ENCODE assay signal across 11 cellular contexts in genomic region chr11:4044971-4045646, GRCh38. TPM values are rescaled to one million over a fixed set of nuclear protein-coding genes. Genes with fewer than 3 reads are reported as not detected.
DNase-seq lines count a peak whose midpoint lies in the region; ATAC-seq, FAIRE-seq and TF ChIP-seq lines count a peak whose summit lies in the region.
"Had no signal": no experiment of that assay in that cellular context is flagged by ENCODE, and none has a peak within 500 bp of the region (broad histone marks: within the 10 kb centered on the region; RNA-seq: fewer than 3 reads in every experiment).

No MANE protein-coding gene starts in this region.

- peaks cover 10% of the 10 kb centered on the region for H3K4me1 Mint-ChIP-seq in T-helper 1 cell treated with Interleukin-12 subunit alpha and Interleukin-12 subunit beta and Interleukin-4 antibody, amounts not matched to agents 30 μg/mL and 1 μg/mL, for 36 hours (ENCODE audit: low read depth)
- peaks cover 26% of the 10 kb centered on the region for H3K4me1 Mint-ChIP-seq in stimulated activated effector memory CD8-positive, alpha-beta T cell treated with anti-CD3 and anti-CD28 coated beads, Interleukin-12 subunit alpha, Interleukin-12 subunit beta, amount 100 ng/mL, for 72 hours
- H3K4me1 Mint-ChIP-seq in Calu3 (ENCODE audit: low read depth, unreplicated experiment) (no peaks in the 10 kb centered on the region), chondrocyte (ENCODE audit: low read depth) (peaks cover 21% of the 10 kb centered on the region)

- H3K4me2 ChIP-seq in K562 (ENCODE audit: insufficient read depth, low read length), result no peak overlapping the region

- peak overlapping the region; percentile 41 for H3K27ac Mint-ChIP-seq in T-helper 1 cell treated with Interleukin-12 subunit alpha and Interleukin-12 subunit beta and Interleukin-4 antibody, amounts not matched to agents 30 μg/mL and 1 μg/mL, for 36 hours
- peak overlapping the region; percentile 78 for H3K27ac Mint-ChIP-seq in stimulated activated effector memory CD8-positive, alpha-beta T cell treated with anti-CD3 and anti-CD28 coated beads, Interleukin-12 subunit alpha, Interleukin-12 subunit beta, amount 100 ng/mL, for 72 hours
- no peak overlapping the region for H3K27ac Mint-ChIP-seq in Calu3 (ENCODE audit: unreplicated experiment)
- no peak overlapping the region for H3K27ac Mint-ChIP-seq in chondrocyte (ENCODE audit: unreplicated experiment)

- no peak for TF ChIP-seq EP300 in K562 (IDR thresholded peaks at IDR 0.05; ENCODE audit: low read length)

- in situ Hi-C loops in K562 (cut with MboI), result no loop called here

- H3K4me1 ChIP-seq in K562 (replicated peaks in 1 of 2; ENCODE audit: control insufficient read depth in 2 of 2, insufficient read depth in 2 of 2, low read length in 2 of 2), result peaks cover 0 to 10% of the 10 kb centered on the region in 2 experiments; a peak in 2 of 5 replicates

- H3K27me3 Mint-ChIP-seq in T-helper 1 cell treated with Interleukin-12 subunit alpha and Interleukin-12 subunit beta and Interleukin-4 antibody, amounts not matched to agents 30 μg/mL and 1 μg/mL, for 36 hours (ENCODE audit: low read depth), result no peaks in the 10 kb centered on the region
- H3K27me3 Mint-ChIP-seq in Calu3 (ENCODE audit: unreplicated experiment) (no peaks in the 10 kb centered on the region), chondrocyte (ENCODE audit: low read depth) (no peaks in the 10 kb centered on the region)
- H3K27me3 Mint-ChIP-seq: activated naive CD8-positive, alpha-beta T cell treated with anti-CD3 and anti-CD28 coated beads for 36 hours had no signal

- H3K9me3 Mint-ChIP-seq in T-helper 1 cell treated with Interleukin-12 subunit alpha and Interleukin-12 subunit beta and Interleukin-4 antibody, amounts not matched to agents 30 μg/mL and 1 μg/mL, for 36 hours, result no peaks in the 10 kb centered on the region
- H3K9me3 Mint-ChIP-seq in stimulated activated effector memory CD8-positive, alpha-beta T cell treated with anti-CD3 and anti-CD28 coated beads, Interleukin-12 subunit alpha, Interleukin-12 subunit beta, amount 100 ng/mL, for 72 hours, result no peaks in the 10 kb centered on the region
- H3K9me3 Mint-ChIP-seq in Calu3 (ENCODE audit: low read depth, unreplicated experiment) (no peaks in the 10 kb centered on the region), chondrocyte (ENCODE audit: low read depth) (no peaks in the 10 kb centered on the region)
- H3K9me3 Mint-ChIP-seq: activated naive CD8-positive, alpha-beta T cell treated with anti-CD3 and anti-CD28 coated beads for 36 hours had no signal

- POLR2A ChIA-PET in K562 (lab: Yijun Ruan, JAX), result interaction anchor here (0.9 to 1.1 kb wide), 2 partner anchors 19 to 49 kb away, joined by 3 read pairs; no protein-coding TSS in a partner anchor

- H4K20me1 ChIP-seq in K562 (replicated peaks; ENCODE audit: control insufficient read depth, insufficient read depth, low read length), result no peaks in the 10 kb centered on the region

- no peaks in the 10 kb centered on the region for H3K9me3 ChIP-seq in K562 (replicated peaks; ENCODE audit: control insufficient read depth, insufficient read depth, low read depth, low read length)

- intact Hi-C loops in K562 (cut with micrococcal nuclease) (no loop called here), Calu3 (cut with micrococcal nuclease; ENCODE audit: unreplicated experiment) (no loop called here)

- no peak overlapping the region; a peak in 1 of 4 replicates for H3K9ac ChIP-seq in K562 (ENCODE audit: insufficient read depth in 1 of 2, low read depth in 2 of 2, low read length in 2 of 2)

- TF ChIP-seq POLR2A in K562 (conservative IDR thresholded peaks at IDR 0.05), result no peak

- H3K9me1 ChIP-seq in K562 (ENCODE audit: control insufficient read depth, insufficient read depth, low read length), result no peaks in the 10 kb centered on the region

- TF ChIP-seq CTCF in K562 (IDR thresholded peaks at IDR 0.05 in 2 of 3, conservative IDR thresholded peaks at IDR 0.05 in 1 of 3; ENCODE audit: insufficient read depth in 2 of 3, low read depth in 1 of 3, low read length in 3 of 3) (no peak), Calu3 (IDR thresholded peaks at IDR 0.05; ENCODE audit: unreplicated experiment) (no peak), chondrocyte (IDR thresholded peaks at IDR 0.05) (no peak)

- no peak for TF ChIP-seq RAD21 in K562 (CRISPR knock-in tag; conservative IDR thresholded peaks at IDR 0.05 in 1 of 2, IDR thresholded peaks at IDR 0.05 in 1 of 2)

- H3K27ac ChIP-seq in K562 (ENCODE audit: extremely low read depth, low read depth, low read length), result no peak overlapping the region

- 30% methylated on average over 5 of the region's 5 CpGs for WGBS in K562 (ENCODE audit: insufficient coverage, low coverage, missing lambda C conversion rate)

- H3K4me3 Mint-ChIP-seq in T-helper 1 cell treated with Interleukin-12 subunit alpha and Interleukin-12 subunit beta and Interleukin-4 antibody, amounts not matched to agents 30 μg/mL and 1 μg/mL, for 36 hours, result no peak overlapping the region
- H3K4me3 Mint-ChIP-seq in stimulated activated effector memory CD8-positive, alpha-beta T cell treated with anti-CD3 and anti-CD28 coated beads, Interleukin-12 subunit alpha, Interleukin-12 subunit beta, amount 100 ng/mL, for 72 hours, result no peak overlapping the region
- H3K4me3 Mint-ChIP-seq in Calu3 (ENCODE audit: low read depth, unreplicated experiment) (no peak overlapping the region), chondrocyte (ENCODE audit: unreplicated experiment) (no peak overlapping the region)
- H3K4me3 Mint-ChIP-seq: activated naive CD8-positive, alpha-beta T cell treated with anti-CD3 and anti-CD28 coated beads for 36 hours had no signal

- no peak for DNase-seq in T-helper 1 cell
- no peak for DNase-seq in K562 (ENCODE audit: extremely low read depth in 1 of 4, low spot score in 3 of 4)
- peak; percentile 79 for DNase-seq in inferior parietal cortex (ENCODE audit: extremely low spot score)
- DNase-seq in stimulated activated effector memory CD8-positive, alpha-beta T cell treated with anti-CD3 and anti-CD28 coated beads, Interleukin-12 subunit alpha, Interleukin-12 subunit beta, amount 100 ng/mL, for 72 hours (ENCODE audit: low spot score in 2 of 2), result no peak
- DNase-seq in H7, result no peak
- DNase-seq in Calu3, result no peak
- no peak for DNase-seq in chondrocyte (ENCODE audit: low spot score)
- DNase-seq: activated naive CD8-positive, alpha-beta T cell treated with anti-CD3 and anti-CD28 coated beads for 36 hours; NCI-H2171 had no signal

- 0 out of 3 replicates have a peak, but pooled peaks cover 2% of the 10 kb centered on the region for H3K79me2 ChIP-seq in K562 (ENCODE audit: control insufficient read depth, insufficient read depth, low read length)

- no peak for FAIRE-seq in K562 (lab: Jason Lieb, UNC)
- FAIRE-seq: G401.6 had no signal

- H2AFZ ChIP-seq in K562 (ENCODE audit: low read depth, low read length), result no peak overlapping the region

- H3K4me3 ChIP-seq in K562 (no peak overlapping the region), H7 (ENCODE audit: insufficient read depth, low read depth, low read length) (no peak overlapping the region)

- BruUV-seq in K562 (replicated peaks; lab: Mats Ljungman, UMichigan), result no TSS peak
- no TSS peak for BruUV-seq in Calu3 (replicated peaks; lab: Mats Ljungman, UMichigan)

- H3K36me3 ChIP-seq in K562 (ENCODE audit: control insufficient read depth, insufficient read depth, low read length) (no peaks in the 10 kb centered on the region), H7 (replicated peaks; ENCODE audit: control insufficient read depth, insufficient read depth, low read length) (no peaks in the 10 kb centered on the region)

- ATAC-seq in K562, result no peak
- peak; percentile 13 for ATAC-seq in stimulated activated effector memory CD8-positive, alpha-beta T cell treated with anti-CD3 and anti-CD28 coated beads, Interleukin-12 subunit alpha, Interleukin-12 subunit beta, amount 100 ng/mL, for 72 hours

- CTCF ChIA-PET in K562 (lab: Yijun Ruan, JAX; ENCODE audit: low intra/inter-chr PET ratio) (no interaction called here), Calu3 (lab: Charles Lee) (interaction anchor here (0.9 kb wide), 1 partner anchor 196 kb away, joined by 3 read pairs; no protein-coding TSS in a partner anchor)

- peaks cover 8% of the 10 kb centered on the region for H3K36me3 Mint-ChIP-seq in T-helper 1 cell treated with Interleukin-12 subunit alpha and Interleukin-12 subunit beta and Interleukin-4 antibody, amounts not matched to agents 30 μg/mL and 1 μg/mL, for 36 hours (ENCODE audit: low read depth)
- H3K36me3 Mint-ChIP-seq in stimulated activated effector memory CD8-positive, alpha-beta T cell treated with anti-CD3 and anti-CD28 coated beads, Interleukin-12 subunit alpha, Interleukin-12 subunit beta, amount 100 ng/mL, for 72 hours, result no peaks in the 10 kb centered on the region
- H3K36me3 Mint-ChIP-seq in Calu3 (ENCODE audit: insufficient read depth, unreplicated experiment) (no peaks in the 10 kb centered on the region), chondrocyte (ENCODE audit: low read depth) (no peaks in the 10 kb centered on the region)

- no peaks in the 10 kb centered on the region for H3K27me3 ChIP-seq in K562 (ENCODE audit: control insufficient read depth in 2 of 2, insufficient read depth in 2 of 2, low read length in 2 of 2)
- H3K27me3 ChIP-seq in H7 (ENCODE audit: control insufficient read depth, insufficient read depth, low read length), result no peaks in the 10 kb centered on the region

RNA-seq across cellular contexts. Expression of gene RRM1, which starts 49.5 kb away (rescaled TPM):
- 108 and 123 TPM in 2 replicates for total RNA-seq in K562 (2011; cell fraction: chromatin; rRNA removed; ENCODE audit: low replicate concordance)
- total RNA-seq in K562 (2011; cell fraction: nucleolus; rRNA removed), result 37.5 and 43.2 TPM in 2 replicates
- total RNA-seq in K562 (2011; cell fraction: nucleoplasm; rRNA removed), result 55.1 and 58.4 TPM in 2 replicates
- total RNA-seq in K562 (2014; rRNA removed) (118 and 134 TPM in 2 replicates), K562 (2014; rRNA removed; fragmentation: Illumina TruSeq; extraction: Trizol) (194 and 206 TPM in 2 replicates), K562 (2015; rRNA removed; fragmentation: Illumina TruSeq; extraction: Trizol) (156 and 163 TPM in 2 replicates), K562 (2021) (162 and 163 TPM in 2 replicates), Calu3 (2022) (80.2 and 83.2 TPM in 2 replicates), chondrocyte (31.6 to 53.5 TPM (median 34.1 TPM) in 3 replicates)
- polyA plus RNA-seq in K562 (2011; rRNA removed) (174 and 202 TPM in 2 replicates), K562 (2014; fragmentation: Illumina TruSeq; extraction: Trizol) (142 and 178 TPM in 2 replicates), K562 (2014; fragmentation: Nextera tagmentation; extraction: Ambion mirVana) (100 to 1,000 TPM; 154 to 270 TPM), K562 (2014; rRNA removed) (106 and 113 TPM in 2 replicates)
- polyA plus RNA-seq in K562 (2011; cell fraction: cytosol; rRNA removed), result 113 and 123 TPM in 2 replicates
- 70.4 and 85.8 TPM in 2 replicates for polyA plus RNA-seq in K562 (2011; cell fraction: nucleus; rRNA removed)
- 137 and 156 TPM in 2 replicates for polyA plus RNA-seq in K562 (2012)
- 346 and 409 TPM in 2 replicates for polyA minus RNA-seq in K562 (2011; rRNA and poly(A)+ RNA removed)
- 125 and 151 TPM in 2 replicates for polyA minus RNA-seq in K562 (2011; cell fraction: cytosol; rRNA and poly(A)+ RNA removed)
- polyA minus RNA-seq in K562 (2011; cell fraction: nucleus; rRNA and poly(A)+ RNA removed), result 39.0 and 62.2 TPM in 2 replicates
- 147 and 153 TPM in 2 replicates for total RNA-seq in H7 (2014; rRNA removed; shearing (Covaris generic))

Comparison
In these comparisons a context has a peak if more than half of its experiments do, and no peak if none do; other contexts are left out.
1. H3K27ac Mint-ChIP-seq: peak in T-helper 1 cell treated with Interleukin-12 subunit alpha and Interleukin-12 subunit beta and Interleukin-4 antibody, amounts not matched to agents 30 μg/mL and 1 μg/mL, for 36 hours (single experiment) and stimulated activated effector memory CD8-positive, alpha-beta T cell treated with anti-CD3 and anti-CD28 coated beads, Interleukin-12 subunit alpha, Interleukin-12 subunit beta, amount 100 ng/mL, for 72 hours (single experiment); none in Calu3 (single experiment) and chondrocyte (single experiment).